Comparison of ENCODE assay signal across 35 cellular contexts in genomic region chr6:56151825-56152224, GRCh38.
"Had no signal": no experiment of that assay in that cellular context is flagged by ENCODE, and none has a peak within 500 bp of the region (broad histone marks: within the 10 kb centered on the region; RNA-seq: fewer than 3 reads in every experiment).

No MANE protein-coding gene starts in this region.

- DNase-seq: activated B cell treated with CpG ODN at 0.5 μM for 24 hours; activated CD4-positive, alpha-beta memory T cell treated with anti-CD3 and anti-CD28 coated beads for 36 hours; activated CD4-positive, alpha-beta T cell treated with anti-CD3 and anti-CD28 coated beads for 4 hours; activated CD4-positive, alpha-beta T cell treated with anti-CD3 and anti-CD28 coated beads, Interleukin-2, amount 10 ng/mL, durations not matched to agents 24 days and 14 days; activated CD4-positive, alpha-beta T cell treated with anti-CD3 and anti-CD28 coated beads, Interleukin-2, amount 50 U/mL, for 1 hour; activated CD4-positive, alpha-beta T cell treated with anti-CD3 and anti-CD28 coated beads, Interleukin-2, amount 50 U/mL, for 4 hours; activated CD4-positive, CD25-positive, alpha-beta regulatory T cell treated with anti-CD3 and anti-CD28 coated beads, Interleukin-2, amount 50 U/mL, for 72 hours; activated CD8-positive, alpha-beta memory T cell treated with anti-CD3 and anti-CD28 coated beads, Interleukin-2, amount 50 U/mL, for 4 hours; activated CD8-positive, alpha-beta T cell treated with anti-CD3 and anti-CD28 coated beads for 36 hours; activated effector memory CD4-positive, alpha-beta T cell treated with anti-CD3 and anti-CD28 coated beads, Interleukin-2, amount 50 U/mL, for 16 hours; activated gamma-delta T cell treated with Interleukin-2 at 50 U/mL for 16 hours; activated naive CD4-positive, alpha-beta T cell; activated naive CD4-positive, alpha-beta T cell treated with anti-CD3 and anti-CD28 coated beads for 36 hours; activated naive CD4-positive, alpha-beta T cell treated with anti-CD3 and anti-CD28 coated beads, Interleukin-2, amount 50 U/mL, for 16 hours; activated naive CD8-positive, alpha-beta T cell treated with anti-CD3 and anti-CD28 coated beads for 36 hours; activated T-cell treated with anti-CD3 and anti-CD28 coated beads for 4 hours; activated T-cell treated with anti-CD3 and anti-CD28 coated beads, Interleukin-2, amount 50 U/mL, for 1 hour; activated T-cell treated with anti-CD3 and anti-CD28 coated beads, Interleukin-2, amount 50 U/mL, for 4 hours; activated T-cell treated with anti-CD3 and anti-CD28 coated beads, Interleukin-2, amount 50 U/mL, for 72 hours; adrenal gland; amniotic stem cell; aorta; body of pancreas; brain microvascular endothelial cell; central memory CD4-positive, alpha-beta T cell; T-helper 1 cell; T-helper 2 cell; T-helper 9 cell had no signal

- H3K4me3 Mint-ChIP-seq: activated B cell treated with CpG ODN at 0.5 μM for 24 hours; activated CD4-positive, alpha-beta memory T cell treated with anti-CD3 and anti-CD28 coated beads for 36 hours; activated CD4-positive, alpha-beta T cell treated with anti-CD3 and anti-CD28 coated beads, Interleukin-2, amount 10 ng/mL, durations not matched to agents 24 days and 14 days; activated CD8-positive, alpha-beta T cell treated with anti-CD3 and anti-CD28 coated beads for 36 hours; activated naive CD4-positive, alpha-beta T cell treated with anti-CD3 and anti-CD28 coated beads for 36 hours; activated naive CD8-positive, alpha-beta T cell treated with anti-CD3 and anti-CD28 coated beads for 36 hours; activated T-cell treated with anti-CD3 and anti-CD28 coated beads, Interleukin-2, amount 50 U/mL, for 4 hours; activated T-cell treated with anti-CD3 and anti-CD28 coated beads, Interleukin-2, amount 50 U/mL, for 72 hours; activated T-helper 1 cell treated with anti-CD3 and anti-CD28 coated beads, Interleukin-12 subunit alpha, Interleukin-12 subunit beta, Interleukin-2, Interleukin-4 antibody, amounts not matched to agents 30 ng/mL and 10 ng/mL and 1 ng/mL, durations not matched to agents 14 hours and 24 hours and 36 hours; activated T-helper 17 cell treated with anti-CD3 and anti-CD28 coated beads, Interleukin-2, amount 50 U/mL, for 72 hours; T-helper 1 cell treated with Interleukin-12 subunit alpha and Interleukin-12 subunit beta and Interleukin-4 antibody, amounts not matched to agents 30 μg/mL and 1 μg/mL, for 36 hours; T-helper 2 cell treated with Interferon-gamma antibody and Interleukin-4, amounts not matched to agents 5 μg/mL and 100 μg/mL, for 36 hours had no signal

- H3K4me1 Mint-ChIP-seq: activated B cell treated with CpG ODN at 0.5 μM for 24 hours; activated CD4-positive, alpha-beta T cell treated with anti-CD3 and anti-CD28 coated beads, Interleukin-2, amount 10 ng/mL, durations not matched to agents 24 days and 14 days; activated naive CD8-positive, alpha-beta T cell treated with anti-CD3 and anti-CD28 coated beads for 36 hours; activated T-helper 17 cell treated with anti-CD3 and anti-CD28 coated beads, Interleukin-2, amount 50 U/mL, for 72 hours had no signal

- H3K27me3 ChIP-seq: adrenal gland, body of pancreas, brain microvascular endothelial cell, breast epithelium had no signal

- H3K36me3 ChIP-seq: adrenal gland, brain microvascular endothelial cell, breast epithelium had no signal

- H3K9me3 ChIP-seq: adrenal gland had no signal

- H3K27ac Mint-ChIP-seq: activated B cell treated with CpG ODN at 0.5 μM for 24 hours; activated CD4-positive, alpha-beta memory T cell treated with anti-CD3 and anti-CD28 coated beads for 36 hours; activated CD4-positive, alpha-beta T cell treated with anti-CD3 and anti-CD28 coated beads, Interleukin-2, amount 10 ng/mL, durations not matched to agents 24 days and 14 days; activated CD8-positive, alpha-beta T cell treated with anti-CD3 and anti-CD28 coated beads for 36 hours; activated naive CD4-positive, alpha-beta T cell treated with anti-CD3 and anti-CD28 coated beads for 36 hours; activated naive CD4-positive, alpha-beta T cell treated with anti-CD3 and anti-CD28 coated beads, Interleukin-2, amount 50 U/mL, for 72 hours; activated naive CD8-positive, alpha-beta T cell treated with anti-CD3 and anti-CD28 coated beads for 36 hours; activated T-cell treated with anti-CD3 and anti-CD28 coated beads, Interleukin-2, amount 50 U/mL, for 72 hours; activated T-helper 1 cell treated with anti-CD3 and anti-CD28 coated beads, Interleukin-12 subunit alpha, Interleukin-12 subunit beta, Interleukin-2, Interleukin-4 antibody, amounts not matched to agents 30 ng/mL and 10 ng/mL and 1 ng/mL, durations not matched to agents 14 hours and 24 hours and 36 hours; activated T-helper 17 cell treated with anti-CD3 and anti-CD28 coated beads, Interleukin-2, amount 50 U/mL, for 72 hours; T-helper 1 cell treated with Interleukin-12 subunit alpha and Interleukin-12 subunit beta and Interleukin-4 antibody, amounts not matched to agents 30 μg/mL and 1 μg/mL, for 36 hours; T-helper 2 cell treated with Interferon-gamma antibody and Interleukin-4, amounts not matched to agents 5 μg/mL and 100 μg/mL, for 36 hours had no signal

- H3K4me1 ChIP-seq: adrenal gland, body of pancreas, breast epithelium had no signal

- H3K27ac ChIP-seq: adrenal gland, body of pancreas, brain microvascular endothelial cell, breast epithelium, VCaP had no signal

- H3K27me3 Mint-ChIP-seq: activated B cell treated with CpG ODN at 0.5 μM for 24 hours; activated CD4-positive, alpha-beta memory T cell treated with anti-CD3 and anti-CD28 coated beads for 36 hours; activated CD4-positive, alpha-beta T cell treated with anti-CD3 and anti-CD28 coated beads, Interleukin-2, amount 10 ng/mL, durations not matched to agents 24 days and 14 days; activated CD8-positive, alpha-beta T cell treated with anti-CD3 and anti-CD28 coated beads for 36 hours; activated naive CD8-positive, alpha-beta T cell treated with anti-CD3 and anti-CD28 coated beads for 36 hours; activated T-helper 17 cell treated with anti-CD3 and anti-CD28 coated beads, Interleukin-2, amount 50 U/mL, for 72 hours had no signal

- H3K4me3 ChIP-seq: adrenal gland, body of pancreas, breast epithelium had no signal

- H3K36me3 Mint-ChIP-seq: activated CD4-positive, alpha-beta memory T cell treated with anti-CD3 and anti-CD28 coated beads for 36 hours; activated naive CD8-positive, alpha-beta T cell treated with anti-CD3 and anti-CD28 coated beads for 36 hours had no signal
